Comparison of ENCODE assay signal across 1 cellular context in the genomic region with DNA sequence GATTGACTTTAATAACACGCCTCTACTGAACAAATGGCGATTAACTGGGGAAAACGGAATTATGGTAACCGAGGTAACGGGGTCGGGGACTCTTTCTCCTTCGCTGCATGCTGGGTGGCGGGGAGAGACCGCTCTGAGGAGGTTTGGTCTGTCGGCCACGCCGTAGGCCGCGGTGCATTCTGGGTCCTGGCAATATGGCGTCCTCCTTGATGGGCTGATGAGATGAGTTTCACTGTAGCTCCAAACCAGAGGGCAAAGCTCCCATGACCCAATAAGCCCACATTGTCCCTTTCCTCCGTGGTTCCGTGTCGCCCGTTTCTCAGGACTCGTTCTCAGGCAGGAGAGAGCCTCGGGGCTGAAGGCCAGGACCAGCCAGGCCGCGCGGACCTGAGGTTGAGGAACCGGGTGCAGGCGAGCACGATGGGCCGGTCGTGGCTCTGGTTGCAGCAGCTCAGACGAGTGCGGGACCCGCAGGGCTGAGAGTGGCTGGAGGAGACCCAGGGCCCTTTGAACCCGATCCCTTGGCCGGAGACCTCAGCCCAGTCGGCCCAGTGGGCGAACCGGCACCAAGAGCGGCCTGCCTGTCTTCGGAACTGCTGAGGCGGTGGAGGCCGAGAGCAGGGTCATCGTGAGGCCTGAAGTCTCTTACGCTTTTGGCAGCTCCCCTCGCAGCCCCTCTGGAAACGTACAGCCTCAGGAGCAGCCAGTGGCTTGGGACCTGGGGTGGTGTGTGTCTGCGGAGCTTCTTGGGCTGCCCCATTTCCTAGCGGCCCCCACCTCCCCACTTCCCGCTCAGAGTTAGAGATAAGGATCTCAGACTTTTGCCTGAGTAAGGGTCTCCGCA.
TF ChIP-seq lines count a peak whose summit lies in the region.

RPTOR (plus strand) TSS at position 184 of the 844 bp plus-strand sequence. CDS start 792 bp downstream, outside the sequence.

TF ChIP-seq in HEK293, 187 proteins besides CTCF, POLR2A, EP300 and RAD21 (continued from another document):
- peak; percentile 50; the same call in 1 of the 2 replicates for TF ChIP-seq ZBTB10 (tag by site-specific recombination; IDR thresholded peaks at IDR 0.05)
- peak; percentile 99 for TF ChIP-seq YY2 (tag by site-specific recombination; IDR thresholded peaks at IDR 0.05)
- TF ChIP-seq ZNF354C (tag by site-specific recombination; IDR thresholded peaks at IDR 0.05; ENCODE audit: borderline replicate concordance, low read depth) = no peak
- TF ChIP-seq ELK4 (IDR thresholded peaks at IDR 0.05; ENCODE audit: borderline replicate concordance, low read depth, low read length) = no peak
- peak; percentile 73 for TF ChIP-seq ZNF629 (tag by site-specific recombination; IDR thresholded peaks at IDR 0.05)
- TF ChIP-seq SETDB1 (IDR thresholded peaks at IDR 0.05; ENCODE audit: insufficient read length, low read length) = no peak
- peak; percentile 32; the same call in 1 of the 2 replicates for TF ChIP-seq TCF7L2 (IDR thresholded peaks at IDR 0.05; ENCODE audit: borderline replicate concordance, low read depth, low read length)
- TF ChIP-seq ZNF10 (tag by site-specific recombination; IDR thresholded peaks at IDR 0.05) = peak; percentile 22; the same call in 1 of the 2 replicates
- TF ChIP-seq ZNF571 (tag by site-specific recombination; IDR thresholded peaks at IDR 0.05) = no peak
- TF ChIP-seq ZNF391 (tag by site-specific recombination; IDR thresholded peaks at IDR 0.05; ENCODE audit: borderline replicate concordance, low read depth) = peak; percentile 84; the same call in 1 of the 2 replicates
- TF ChIP-seq MZF1 (tag by site-specific recombination; IDR thresholded peaks at IDR 0.05; ENCODE audit: borderline replicate concordance) = no peak
- TF ChIP-seq ZSCAN23 (tag by site-specific recombination; IDR thresholded peaks at IDR 0.05) = 0 out of 2 replicates have a peak, but pooled peaks have one; percentile 45
- TF ChIP-seq ZNF449 (tag by site-specific recombination; IDR thresholded peaks at IDR 0.05) = peak; percentile 57; the same call in 1 of the 2 replicates
- TF ChIP-seq, protein P1, sequence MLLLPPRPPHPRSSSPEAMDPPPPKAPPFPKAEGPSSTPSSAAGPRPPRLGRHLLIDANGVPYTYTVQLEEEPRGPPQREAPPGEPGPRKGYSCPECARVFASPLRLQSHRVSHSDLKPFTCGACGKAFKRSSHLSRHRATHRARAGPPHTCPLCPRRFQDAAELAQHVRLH (tag by site-specific recombination; IDR thresholded peaks at IDR 0.05) = peak; percentile 67; the same call in 1 of the 2 replicates
- no peak for TF ChIP-seq ZNF514 (tag by site-specific recombination; IDR thresholded peaks at IDR 0.05)
- peak; percentile 43; the same call in 1 of the 2 replicates for TF ChIP-seq ZNF121 (tag by site-specific recombination; IDR thresholded peaks at IDR 0.05)
- TF ChIP-seq PRDM10 (tag by site-specific recombination; IDR thresholded peaks at IDR 0.05) = peak; percentile 20
- TF ChIP-seq YY1 (tag by site-specific recombination; IDR thresholded peaks at IDR 0.05) = peak; percentile 97
- TF ChIP-seq ZFP37 (tag by site-specific recombination; IDR thresholded peaks at IDR 0.05) = peak; percentile 90; the same call in 1 of the 2 replicates
- TF ChIP-seq ZBTB48 (tag by site-specific recombination; IDR thresholded peaks at IDR 0.05) = peak; percentile 45; the same call in 1 of the 2 replicates
- peak; percentile 46; the same call in 1 of the 2 replicates for TF ChIP-seq ZNF146 (tag by site-specific recombination; IDR thresholded peaks at IDR 0.05)
- peak; percentile 86; the same call in 1 of the 2 replicates for TF ChIP-seq ZNF24 (tag by site-specific recombination; IDR thresholded peaks at IDR 0.05)
- TF ChIP-seq ZNF473 (tag by site-specific recombination; IDR thresholded peaks at IDR 0.05) = no peak
- 0 out of 2 replicates have a peak, but pooled peaks have one; percentile 19 for TF ChIP-seq PRDM1 (tag by site-specific recombination; IDR thresholded peaks at IDR 0.05)
- peak; percentile 83 for TF ChIP-seq ZEB2 (tag by site-specific recombination; IDR thresholded peaks at IDR 0.05)
TF ChIP-seq in HEK293: peak in this region for 58.
